22 cellular contexts compared by ENCODE assay signal in the genomic region with DNA sequence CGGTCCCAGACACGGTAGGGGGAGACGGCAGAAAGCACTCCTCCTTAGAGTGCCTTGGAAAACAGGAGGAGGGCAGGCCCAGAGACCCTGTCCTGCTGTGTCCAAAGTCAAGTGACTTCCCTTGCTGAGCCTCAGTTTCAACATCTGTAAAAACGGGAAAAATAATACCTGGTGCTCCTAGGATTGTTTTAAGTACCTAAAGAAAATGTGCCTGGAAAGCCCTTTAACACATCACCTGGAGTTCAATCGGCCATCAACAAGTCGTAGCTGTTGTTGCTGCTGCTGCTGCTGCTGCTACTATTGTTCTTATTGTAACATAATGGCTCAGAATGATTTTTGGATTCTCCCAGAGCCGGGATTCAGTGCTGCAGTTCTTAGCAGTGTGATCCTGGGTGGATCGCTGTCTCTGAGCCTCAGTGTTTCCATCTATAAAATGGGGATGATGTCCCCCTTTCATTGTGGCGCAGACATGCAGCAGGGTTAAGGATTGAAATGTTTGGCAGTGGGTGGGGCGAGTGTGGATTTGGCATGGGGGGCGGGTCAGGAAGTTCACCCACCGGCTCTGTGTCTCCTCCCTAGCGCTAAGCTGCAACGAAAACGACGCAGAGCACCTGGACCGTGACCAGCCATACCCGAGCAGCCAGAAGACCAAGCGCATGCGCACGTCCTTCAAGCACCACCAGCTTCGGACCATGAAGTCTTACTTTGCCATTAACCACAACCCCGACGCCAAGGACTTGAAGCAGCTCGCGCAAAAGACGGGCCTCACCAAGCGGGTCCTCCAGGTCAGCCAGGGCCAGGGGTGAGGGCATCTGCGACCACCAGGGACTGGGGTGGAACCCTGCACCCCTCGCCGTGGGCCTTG. TPM values are rescaled to one million over a fixed set of nuclear protein-coding genes. Genes with fewer than 3 reads are reported as not detected.
DNase-seq lines count a peak whose midpoint lies in the region; ATAC-seq and TF ChIP-seq lines count a peak whose summit lies in the region.
"Had no signal": no experiment of that assay in that cellular context is flagged by ENCODE, and none has a peak within 500 bp of the region (broad histone marks: within the 10 kb centered on the region; RNA-seq: fewer than 3 reads in every experiment).

No MANE protein-coding gene starts in this region.

- H2BK12ac ChIP-seq in mesenchymal stem cell (ENCODE audit: low read length in 2 of 2): no peak overlapping the region

- H3K4me3 ChIP-seq in DOHH2 (ENCODE audit: low read length): no peak overlapping the region
- no peak overlapping the region for H3K4me3 ChIP-seq in mesenchymal stem cell (ENCODE audit: insufficient read depth in 1 of 2, low read depth in 1 of 2, low read length in 2 of 2)
- H3K4me3 ChIP-seq: sigmoid colon, vagina had no signal

- H3K36me3 Mint-ChIP-seq in WTC11: no peaks in the 10 kb centered on the region

- H3K27me3 Mint-ChIP-seq in WTC11 (ENCODE audit: low read depth): peaks cover 96% of the 10 kb centered on the region

- H3K9me3 ChIP-seq in DOHH2 (ENCODE audit: control insufficient read depth, insufficient read depth, low read length) (no peaks in the 10 kb centered on the region), mesenchymal stem cell (ENCODE audit: control insufficient read depth, low read length) (no peaks in the 10 kb centered on the region)
- H3K9me3 ChIP-seq: sigmoid colon, vagina had no signal

- H4K91ac ChIP-seq in mesenchymal stem cell (ENCODE audit: low read length): no peak overlapping the region

- peaks cover 48% of the 10 kb centered on the region for H3K4me1 Mint-ChIP-seq in WTC11

- H3K27me3 ChIP-seq in DOHH2 (ENCODE audit: control insufficient read depth, low read length) (peaks cover 72% of the 10 kb centered on the region), mesenchymal stem cell (ENCODE audit: control insufficient read depth in 1 of 2, insufficient read depth in 1 of 2, low read length in 2 of 2) (peaks cover 93 to 95% of the 10 kb centered on the region in 2 experiments)

- H3K9me2 ChIP-seq in DOHH2 (replicated peaks; ENCODE audit: control insufficient read depth, low read length): no peaks in the 10 kb centered on the region

- H3K4me2 ChIP-seq in DOHH2 (ENCODE audit: low read length): peak overlapping the region; percentile 22; the same call in 1 of the 2 replicates
- peak overlapping the region; percentile 29 for H3K4me2 ChIP-seq in mesenchymal stem cell (ENCODE audit: low read length, poor library complexity, severe bottlenecking)

- no peak overlapping the region for H4K8ac ChIP-seq in mesenchymal stem cell (ENCODE audit: low read length)

- peak overlapping the region in 1 of 2 experiments; percentile 88 for H3K23ac ChIP-seq in mesenchymal stem cell (ENCODE audit: low read length in 2 of 2)

- H3K4me1 ChIP-seq in DOHH2 (ENCODE audit: control insufficient read depth, low read length) (no peaks in the 10 kb centered on the region), mesenchymal stem cell (ENCODE audit: control insufficient read depth, insufficient read depth, low read depth, low read length) (peaks cover 24% of the 10 kb centered on the region)

- no peak overlapping the region for H2BK5ac ChIP-seq in mesenchymal stem cell (ENCODE audit: low read depth, low read length, poor library complexity, severe bottlenecking)

- H3K27ac ChIP-seq in DOHH2 (ENCODE audit: low read depth, low read length) (no peak overlapping the region), mesenchymal stem cell (ENCODE audit: low read length, poor library complexity, severe bottlenecking) (no peak overlapping the region)
- H3K27ac ChIP-seq: sigmoid colon, vagina had no signal

- H3K36me3 ChIP-seq in DOHH2 (ENCODE audit: control insufficient read depth, low read length) (no peaks in the 10 kb centered on the region), mesenchymal stem cell (ENCODE audit: control insufficient read depth in 1 of 2, insufficient read depth in 2 of 2, low read depth in 1 of 2, low read length in 2 of 2) (peaks cover 0 to 3% of the 10 kb centered on the region in 2 experiments)
- H3K36me3 ChIP-seq: sigmoid colon, vagina had no signal

- no peaks in the 10 kb centered on the region for H3F3A ChIP-seq in DOHH2 (ENCODE audit: control insufficient read depth, insufficient read depth)

- no peak overlapping the region for H3K4me3 Mint-ChIP-seq in WTC11
- H3K4me3 Mint-ChIP-seq: activated CD8-positive, alpha-beta memory T cell treated with anti-CD3 and anti-CD28 coated beads, Interleukin-2, amount 10 ng/mL, durations not matched to agents 7 days and 5 days; HFFc6 had no signal

- no peak overlapping the region for H3K27ac Mint-ChIP-seq in WTC11
- H3K27ac Mint-ChIP-seq: activated CD8-positive, alpha-beta memory T cell treated with anti-CD3 and anti-CD28 coated beads, Interleukin-2, amount 10 ng/mL, durations not matched to agents 7 days and 5 days; effector memory CD8-positive, alpha-beta T cell; HFFc6 had no signal

- no peaks in the 10 kb centered on the region for H4K20me1 ChIP-seq in DOHH2 (ENCODE audit: control insufficient read depth, insufficient read depth, low read depth, low read length)

- no peak overlapping the region for H2AFZ ChIP-seq in mesenchymal stem cell (ENCODE audit: low read depth, low read length)

- no peaks in the 10 kb centered on the region for H3K9me3 Mint-ChIP-seq in WTC11
- H3K9me3 Mint-ChIP-seq: effector memory CD8-positive, alpha-beta T cell had no signal

- no peak overlapping the region for H2BK15ac ChIP-seq in mesenchymal stem cell (ENCODE audit: low read depth, poor library complexity, severe bottlenecking)

- peak overlapping the region in 1 of 2 experiments; percentile 58 for H3K14ac ChIP-seq in mesenchymal stem cell (ENCODE audit: low read length in 2 of 2)

- no peaks in the 10 kb centered on the region for H3K79me1 ChIP-seq in mesenchymal stem cell (replicated peaks; ENCODE audit: low read length, poor library complexity, severe bottlenecking)

- H3K4ac ChIP-seq in mesenchymal stem cell (ENCODE audit: low read depth in 1 of 2, low read length in 2 of 2): no peak overlapping the region

- DNase-seq in WTC11 (ENCODE audit: low spot score) (peak; percentile 52), mesenchymal stem cell (no peak), HUDEP-2 (lab: John Stamatoyannopoulos, UW; ENCODE audit: unreplicated experiment in 76 of 76) (no peak), NCI-H1105 (lab: John Stamatoyannopoulos, UW) (no peak)
- DNase-seq in central memory CD4-positive, alpha-beta T cell: no peak
- DNase-seq: activated CD8-positive, alpha-beta memory T cell treated with anti-CD3 and anti-CD28 coated beads, Interleukin-2, amount 10 ng/mL, durations not matched to agents 7 days and 5 days; activated effector memory CD4-positive, alpha-beta T cell treated with Interleukin-2 at 50 U/mL for 16 hours; amygdala; effector memory CD8-positive, alpha-beta T cell; HFFc6; NCI-H146; NCI-H345; SHP77 treated with DMSO at 0.1 percent for 48 hours; sigmoid colon had no signal

- ATAC-seq in GM18868 (IDR thresholded peaks at IDR 0.05; ENCODE audit: unreplicated experiment): peak; percentile 59
- ATAC-seq in WTC11: peak; percentile 4; the same call in 1 of the 2 replicates
- no peak for ATAC-seq in HG03139 (IDR thresholded peaks at IDR 0.05; ENCODE audit: unreplicated experiment)
- ATAC-seq: activated CD8-positive, alpha-beta memory T cell treated with anti-CD3 and anti-CD28 coated beads, Interleukin-2, amount 10 ng/mL, durations not matched to agents 7 days and 5 days; effector memory CD8-positive, alpha-beta T cell had no signal

- CTCF ChIA-PET in WTC11 (lab: Charles Lee): interaction anchor here (0.6 to 2.9 kb wide), 3 partner anchors 21 to 621 kb away, joined by 4 to 35 read pairs (median 4); no protein-coding TSS in a partner anchor

- H3K79me2 ChIP-seq in DOHH2 (ENCODE audit: control insufficient read depth, low read length): no peaks in the 10 kb centered on the region

- WGBS in mesenchymal stem cell: 18% methylated on average over 30 of the region's 31 CpGs

- no peak overlapping the region for H2BK120ac ChIP-seq in mesenchymal stem cell (ENCODE audit: low read depth, low read length)

- TF ChIP-seq CTCF in DOHH2 (IDR thresholded peaks at IDR 0.05; ENCODE audit: low read depth, low read length, poor library complexity, severe bottlenecking) (no peak), WTC11 (IDR thresholded peaks at IDR 0.05) (no peak)

- no peak overlapping the region for H3K9ac ChIP-seq in mesenchymal stem cell (ENCODE audit: low read length)

- no peak overlapping the region for H2AK5ac ChIP-seq in mesenchymal stem cell (ENCODE audit: low read length, severe bottlenecking)

- H3K18ac ChIP-seq in mesenchymal stem cell (ENCODE audit: low read depth in 1 of 2, low read length in 2 of 2): no peak overlapping the region

- POLR2A ChIA-PET in WTC11 (lab: Charles Lee): interaction anchor here (1.5 kb wide), 1 partner anchor 470 kb away, joined by 3 read pairs; no protein-coding TSS in a partner anchor

TF ChIP-seq in WTC11, 78 proteins besides CTCF, POLR2A, EP300 and RAD21 (continues in another document):
- TF ChIP-seq ZNF263 (CRISPR knock-in tag; IDR thresholded peaks at IDR 0.05; ENCODE audit: low read depth) (no peak), ESRRA (CRISPR knock-in tag; IDR thresholded peaks at IDR 0.05; ENCODE audit: borderline replicate concordance) (no peak)
- TF ChIP-seq, protein P1, sequence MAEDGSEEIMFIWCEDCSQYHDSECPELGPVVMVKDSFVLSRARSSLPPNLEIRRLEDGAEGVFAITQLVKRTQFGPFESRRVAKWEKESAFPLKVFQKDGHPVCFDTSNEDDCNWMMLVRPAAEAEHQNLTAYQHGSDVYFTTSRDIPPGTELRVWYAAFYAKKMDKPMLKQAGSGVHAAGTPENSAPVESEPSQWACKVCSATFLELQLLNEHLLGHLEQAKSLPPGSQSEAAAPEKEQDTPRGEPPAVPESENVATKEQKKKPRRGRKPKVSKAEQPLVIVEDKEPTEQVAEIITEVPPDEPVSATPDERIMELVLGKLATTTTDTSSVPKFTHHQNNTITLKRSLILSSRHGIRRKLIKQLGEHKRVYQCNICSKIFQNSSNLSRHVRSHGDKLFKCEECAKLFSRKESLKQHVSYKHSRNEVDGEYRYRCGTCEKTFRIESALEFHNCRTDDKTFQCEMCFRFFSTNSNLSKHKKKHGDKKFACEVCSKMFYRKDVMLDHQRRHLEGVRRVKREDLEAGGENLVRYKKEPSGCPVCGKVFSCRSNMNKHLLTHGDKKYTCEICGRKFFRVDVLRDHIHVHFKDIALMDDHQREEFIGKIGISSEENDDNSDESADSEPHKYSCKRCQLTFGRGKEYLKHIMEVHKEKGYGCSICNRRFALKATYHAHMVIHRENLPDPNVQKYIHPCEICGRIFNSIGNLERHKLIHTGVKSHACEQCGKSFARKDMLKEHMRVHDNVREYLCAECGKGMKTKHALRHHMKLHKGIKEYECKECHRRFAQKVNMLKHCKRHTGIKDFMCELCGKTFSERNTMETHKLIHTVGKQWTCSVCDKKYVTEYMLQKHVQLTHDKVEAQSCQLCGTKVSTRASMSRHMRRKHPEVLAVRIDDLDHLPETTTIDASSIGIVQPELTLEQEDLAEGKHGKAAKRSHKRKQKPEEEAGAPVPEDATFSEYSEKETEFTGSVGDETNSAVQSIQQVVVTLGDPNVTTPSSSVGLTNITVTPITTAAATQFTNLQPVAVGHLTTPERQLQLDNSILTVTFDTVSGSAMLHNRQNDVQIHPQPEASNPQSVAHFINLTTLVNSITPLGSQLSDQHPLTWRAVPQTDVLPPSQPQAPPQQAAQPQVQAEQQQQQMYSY (CRISPR knock-in tag; IDR thresholded peaks at IDR 0.05): no peak

RNA-seq across cellular contexts. Expression of a gene that starts 9.2 kb away (rescaled TPM):
- 0.42 to 0.50 TPM in 2 of 3 replicates, not detected in the other for total RNA-seq in WTC11 (2021)
- polyA plus RNA-seq in mesenchymal stem cell (2013, experiment 1 of 2): not detected
- 0.05 TPM for polyA plus RNA-seq in mesenchymal stem cell (2013, experiment 2 of 2)
- total RNA-seq: activated CD8-positive, alpha-beta memory T cell treated with anti-CD3 and anti-CD28 coated beads, Interleukin-2, amount 10 ng/mL, durations not matched to agents 7 days and 5 days; HFFc6; HT1080; kidney epithelial cell; mononuclear cell; omental fat pad; vagina had no signal
- polyA plus RNA-seq: sigmoid colon had no signal
